ENCODE assay signal across 30 cellular contexts in the genomic region with DNA sequence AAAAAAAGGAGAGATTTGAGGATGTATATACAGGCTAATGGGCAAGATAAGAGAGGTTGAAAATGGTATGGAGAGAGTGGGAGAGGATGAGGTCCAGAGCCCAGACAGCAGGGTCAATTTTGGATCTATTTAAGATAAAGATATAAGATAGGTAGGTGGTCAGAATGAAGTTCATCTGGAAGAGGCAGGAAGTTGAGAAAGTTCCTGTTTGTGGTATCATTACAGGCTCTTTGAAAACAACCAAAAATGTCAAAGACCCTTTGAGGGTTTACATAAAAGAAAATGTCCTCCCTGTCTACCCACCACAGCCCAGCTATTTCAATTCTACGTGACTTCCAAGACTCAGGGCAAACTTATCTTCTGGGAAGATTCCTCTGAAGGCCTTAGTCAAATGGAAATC. TPM values are rescaled to one million over a fixed set of nuclear protein-coding genes. Genes with fewer than 3 reads are reported as not detected.
DNase-seq lines count a peak whose midpoint lies in the region; ATAC-seq, FAIRE-seq and TF ChIP-seq lines count a peak whose summit lies in the region.
"Had no signal": no experiment of that assay in that cellular context is flagged by ENCODE, and none has a peak within 500 bp of the region (broad histone marks: within the 10 kb centered on the region; RNA-seq: fewer than 3 reads in every experiment).

No MANE protein-coding gene starts in this region.

- H3K4me3 ChIP-seq in NB4 (ENCODE audit: low read depth, low read length): no peak overlapping the region
- no peak overlapping the region for H3K4me3 ChIP-seq in endothelial cell of umbilical vein (replicated peaks in 1 of 3; ENCODE audit: insufficient read depth in 1 of 3, low read depth in 1 of 3, low read length in 3 of 3)
- no peak overlapping the region for H3K4me3 ChIP-seq in thymus (ENCODE audit: low read length)
- no peak overlapping the region for H3K4me3 ChIP-seq in spleen
- H3K4me3 ChIP-seq: body of pancreas, mucosa of descending colon, neural progenitor cell, prostate gland, upper lobe of left lung had no signal

- no peaks in the 10 kb centered on the region for H3K9me3 ChIP-seq in endothelial cell of umbilical vein (replicated peaks; ENCODE audit: control insufficient read depth, insufficient read depth, low read length)
- no peaks in the 10 kb centered on the region for H3K9me3 ChIP-seq in thymus (ENCODE audit: control insufficient read depth)
- H3K9me3 ChIP-seq in spleen: no peaks in the 10 kb centered on the region
- H3K9me3 ChIP-seq: body of pancreas, mucosa of descending colon, prostate gland, upper lobe of left lung had no signal

- H3K36me3 Mint-ChIP-seq in activated naive CD8-positive, alpha-beta T cell treated with anti-CD3 and anti-CD28 coated beads, Interleukin-2, amount 10 ng/mL, durations not matched to agents 7 days and 5 days: peaks cover 18% of the 10 kb centered on the region
- H3K36me3 Mint-ChIP-seq in activated naive CD8-positive, alpha-beta T cell treated with anti-CD3 and anti-CD28 coated beads, Interleukin-2, amount 50 U/mL, for 24 hours (ENCODE audit: low read depth): peaks cover 5% of the 10 kb centered on the region

- CTCF ChIA-PET in endothelial cell of umbilical vein (lab: Charles Lee): interaction anchor here (0.7 kb wide), 1 partner anchor 84 kb away, joined by 4 read pairs; no protein-coding TSS in a partner anchor

- intact Hi-C loops in endothelial cell of umbilical vein (cut with micrococcal nuclease) (loop anchor here (1.0 kb wide), 1 partner anchor 8 kb away; a partner anchor contains a TSS), spleen (cut with DNase I; ENCODE audit: low total_unique reads) (no loop called here)

- no peak overlapping the region for H3K4me3 Mint-ChIP-seq in activated naive CD8-positive, alpha-beta T cell treated with anti-CD3 and anti-CD28 coated beads, Interleukin-2, amount 10 ng/mL, durations not matched to agents 7 days and 5 days
- no peak overlapping the region for H3K4me3 Mint-ChIP-seq in activated naive CD8-positive, alpha-beta T cell treated with anti-CD3 and anti-CD28 coated beads, Interleukin-2, amount 50 U/mL, for 24 hours
- H3K4me3 Mint-ChIP-seq: neural progenitor cell had no signal

- H3K27me3 Mint-ChIP-seq in activated naive CD8-positive, alpha-beta T cell treated with anti-CD3 and anti-CD28 coated beads, Interleukin-2, amount 10 ng/mL, durations not matched to agents 7 days and 5 days: no peaks in the 10 kb centered on the region
- no peaks in the 10 kb centered on the region for H3K27me3 Mint-ChIP-seq in activated naive CD8-positive, alpha-beta T cell treated with anti-CD3 and anti-CD28 coated beads, Interleukin-2, amount 50 U/mL, for 24 hours

- 7% methylated on average over 1 of the region's 1 CpG for WGBS in thymus
- 29 to 55% (median 52%) methylated on average over 1 of the region's 1 CpG for WGBS in spleen, 5 donors

- H3K27me3 ChIP-seq in endothelial cell of umbilical vein (ENCODE audit: control insufficient read depth in 2 of 2, insufficient read depth in 2 of 2, low read length in 2 of 2) (no peaks in the 10 kb centered on the region), thymus (ENCODE audit: control insufficient read depth, insufficient read depth) (no peaks in the 10 kb centered on the region), spleen (replicated peaks in 1 of 7) (no peaks in the 10 kb centered on the region)
- H3K27me3 ChIP-seq: body of pancreas, neural progenitor cell, upper lobe of left lung had no signal

- peaks cover 35% of the 10 kb centered on the region for H3K4me1 ChIP-seq in endothelial cell of umbilical vein (ENCODE audit: control insufficient read depth, extremely low read depth, insufficient read depth, low read length)
- peaks cover 17% of the 10 kb centered on the region for H3K4me1 ChIP-seq in thymus (ENCODE audit: control insufficient read depth, insufficient read depth, low read length)
- peaks cover 7 to 49% (median 21%) of the 10 kb centered on the region in 6 donors for H3K4me1 ChIP-seq in spleen
- H3K4me1 ChIP-seq: prostate gland had no signal

- POLR2A ChIA-PET in activated naive CD8-positive, alpha-beta T cell treated with anti-CD3 and anti-CD28 coated beads, Interleukin-2, amount 10 ng/mL, durations not matched to agents 7 days and 5 days (lab: Charles Lee): interaction anchor here (0.7 to 1.3 kb wide), 3 partner anchors 12 to 25 kb away, joined by 3 to 4 read pairs (median 3); no protein-coding TSS in a partner anchor
- POLR2A ChIA-PET in endothelial cell of umbilical vein (lab: Charles Lee): interaction anchor here (0.7 kb wide), 1 partner anchor 477 kb away, joined by 5 read pairs; no protein-coding TSS in a partner anchor

- H3K27ac ChIP-seq in endothelial cell of umbilical vein (ENCODE audit: insufficient read depth, low read depth, low read length) (peak overlapping the region; percentile 33), thymus (ENCODE audit: low read depth) (peak overlapping the region; percentile 64), spleen (no peak overlapping the region)
- H3K27ac ChIP-seq: body of pancreas, KMS-11, neural progenitor cell, prostate gland, upper lobe of left lung had no signal

- no peaks in the 10 kb centered on the region for H3K79me2 ChIP-seq in endothelial cell of umbilical vein (ENCODE audit: control insufficient read depth, insufficient read depth, low read length)

- H3K27ac Mint-ChIP-seq in activated naive CD8-positive, alpha-beta T cell treated with anti-CD3 and anti-CD28 coated beads, Interleukin-2, amount 10 ng/mL, durations not matched to agents 7 days and 5 days: no peak overlapping the region
- H3K27ac Mint-ChIP-seq in activated naive CD8-positive, alpha-beta T cell treated with anti-CD3 and anti-CD28 coated beads, Interleukin-2, amount 50 U/mL, for 24 hours: no peak overlapping the region
- H3K27ac Mint-ChIP-seq: neural progenitor cell had no signal

- ATAC-seq in activated naive CD8-positive, alpha-beta T cell treated with anti-CD3 and anti-CD28 coated beads, Interleukin-2, amount 10 ng/mL, durations not matched to agents 7 days and 5 days (ENCODE audit: low read depth): peak; percentile 17
- ATAC-seq in activated naive CD8-positive, alpha-beta T cell treated with anti-CD3 and anti-CD28 coated beads, Interleukin-2, amount 50 U/mL, for 24 hours: no peak
- ATAC-seq: body of pancreas, mucosa of descending colon, SK-N-SH treated with all-trans-retinoic acid at 6 μM for 48 hours had no signal

- no peak for DNase-seq in activated naive CD8-positive, alpha-beta T cell treated with anti-CD3 and anti-CD28 coated beads, Interleukin-2, amount 10 ng/mL, durations not matched to agents 7 days and 5 days
- DNase-seq in activated naive CD8-positive, alpha-beta T cell treated with anti-CD3 and anti-CD28 coated beads, Interleukin-2, amount 50 U/mL, for 24 hours: no peak
- DNase-seq in NB4 (ENCODE audit: low read depth): peak; percentile 72
- no peak for DNase-seq in endothelial cell of umbilical vein (ENCODE audit: low read depth, low spot score)
- DNase-seq in activated effector memory CD4-positive, alpha-beta T cell treated with Interleukin-2 at 50 U/mL for 16 hours: no peak
- no peak for DNase-seq in spleen
- DNase-seq in NCI-H2196 treated with DMSO at 0.1 percent for 48 hours (lab: John Stamatoyannopoulos, UW; ENCODE audit: unreplicated experiment): no peak
- DNase-seq: activated CD4-positive, alpha-beta T cell treated with anti-CD3 and anti-CD28 coated beads, Interleukin-2, amount 50 U/mL, for 48 hours; activated gamma-delta T cell; body of pancreas; COR-L47; DMS79 treated with DMSO at 0.1 percent for 48 hours; effector CD4-positive, alpha-beta T cell; foreskin melanocyte; hypothalamus; mucosa of descending colon; NCI-H1105; NCI-H2029 treated with DMSO at 0.1 percent for 48 hours; NCI-H774; stimulated activated CD4-positive, alpha-beta T cell treated with anti-CD3 and anti-CD28 coated beads, Interleukin-1b, Interleukin-23, amount 100 ng/mL, for 48 hours; T1000; upper lobe of left lung had no signal

- H4K20me1 ChIP-seq in endothelial cell of umbilical vein (replicated peaks; ENCODE audit: control insufficient read depth, extremely low read depth, insufficient read depth, low read length): no peaks in the 10 kb centered on the region

- no peaks in the 10 kb centered on the region for H3K36me3 ChIP-seq in endothelial cell of umbilical vein (ENCODE audit: control insufficient read depth in 2 of 2, extremely low read depth in 1 of 2, insufficient read depth in 2 of 2, low read length in 2 of 2)
- H3K36me3 ChIP-seq in thymus (ENCODE audit: control insufficient read depth, insufficient read depth): no peaks in the 10 kb centered on the region
- H3K36me3 ChIP-seq in spleen: no peaks in the 10 kb centered on the region
- H3K36me3 ChIP-seq: neural progenitor cell, prostate gland, upper lobe of left lung had no signal

- no peak for TF ChIP-seq CTCF in NB4 (IDR thresholded peaks at IDR 0.05; ENCODE audit: low read depth, low read length)
- TF ChIP-seq CTCF in endothelial cell of umbilical vein (IDR thresholded peaks at IDR 0.05; ENCODE audit: extremely low read depth in 1 of 2, insufficient read depth in 1 of 2, low read depth in 1 of 2, low read length in 2 of 2): no peak
- TF ChIP-seq CTCF in spleen (IDR thresholded peaks at IDR 0.05 in 8 of 11, conservative IDR thresholded peaks at IDR 0.05 in 3 of 11): no peak

- TF ChIP-seq POLR2A in NB4 (IDR thresholded peaks at IDR 0.05; ENCODE audit: extremely low read depth, insufficient read length) (no peak), endothelial cell of umbilical vein (IDR thresholded peaks at IDR 0.05; ENCODE audit: low read depth, low read length) (no peak), spleen (IDR thresholded peaks at IDR 0.05) (no peak)

- no peak overlapping the region for H3K9ac ChIP-seq in endothelial cell of umbilical vein (replicated peaks; ENCODE audit: extremely low read depth, insufficient read depth, low read length)
- H3K9ac ChIP-seq: KMS-11, neural progenitor cell had no signal

- peak overlapping the region; percentile 39 for H2AFZ ChIP-seq in endothelial cell of umbilical vein (ENCODE audit: low read depth, low read length)
- H2AFZ ChIP-seq: neural progenitor cell had no signal

- FAIRE-seq in endothelial cell of umbilical vein (lab: Jason Lieb, UNC): no peak
- FAIRE-seq: H54 had no signal

- BruUV-seq in endothelial cell of umbilical vein (replicated peaks; lab: Mats Ljungman, UMichigan): no TSS peak

- no peaks in the 10 kb centered on the region for H3K9me3 Mint-ChIP-seq in activated naive CD8-positive, alpha-beta T cell treated with anti-CD3 and anti-CD28 coated beads, Interleukin-2, amount 10 ng/mL, durations not matched to agents 7 days and 5 days
- no peaks in the 10 kb centered on the region for H3K9me3 Mint-ChIP-seq in activated naive CD8-positive, alpha-beta T cell treated with anti-CD3 and anti-CD28 coated beads, Interleukin-2, amount 50 U/mL, for 24 hours

- peaks cover 26% of the 10 kb centered on the region for H3K4me1 Mint-ChIP-seq in activated naive CD8-positive, alpha-beta T cell treated with anti-CD3 and anti-CD28 coated beads, Interleukin-2, amount 10 ng/mL, durations not matched to agents 7 days and 5 days
- peaks cover 24% of the 10 kb centered on the region for H3K4me1 Mint-ChIP-seq in activated naive CD8-positive, alpha-beta T cell treated with anti-CD3 and anti-CD28 coated beads, Interleukin-2, amount 50 U/mL, for 24 hours
- H3K4me1 Mint-ChIP-seq: neural progenitor cell had no signal

- peak overlapping the region; percentile 49 for H3K4me2 ChIP-seq in endothelial cell of umbilical vein (ENCODE audit: insufficient read depth, low read length)
- H3K4me2 ChIP-seq: neural progenitor cell had no signal

- H3K9me1 ChIP-seq in endothelial cell of umbilical vein (replicated peaks; ENCODE audit: control insufficient read depth, extremely low read depth, insufficient read depth, low read length): no peaks in the 10 kb centered on the region

- dilution Hi-C loops in endothelial cell of umbilical vein (cut with MboI; ENCODE audit: extremely low pct_ligation_motif_present, low sequenced_read_pairs): no loop called here

RNA-seq across cellular contexts. Expression of a gene that starts 7.5 kb away (rescaled TPM):
- 10 to 100 TPM; 27.1 to 28.7 TPM for total RNA-seq in activated naive CD8-positive, alpha-beta T cell treated with anti-CD3 and anti-CD28 coated beads, Interleukin-2, amount 10 ng/mL, durations not matched to agents 7 days and 5 days
- total RNA-seq in endothelial cell of umbilical vein (25.9 and 26.8 TPM in 2 replicates), spleen (10 to 100 TPM; 11.1 to 19.3 (median 15.6) TPM)
- polyA plus RNA-seq in endothelial cell of umbilical vein (15.5 and 19.5 TPM in 2 replicates), thymus (11.2 TPM), spleen (1 to 10 TPM; 2.3 to 4.4 (median 4.1) TPM)
- polyA plus RNA-seq in endothelial cell of umbilical vein (2011; cell fraction: cytosol; rRNA removed): 18.5 and 22.4 TPM in 2 replicates
- 24.1 and 24.3 TPM in 2 replicates for polyA plus RNA-seq in endothelial cell of umbilical vein (2011; cell fraction: nucleus; rRNA removed)
- polyA plus RNA-seq in endothelial cell of umbilical vein (2012): 16.5 and 17.0 TPM in 2 replicates
- polyA minus RNA-seq in endothelial cell of umbilical vein: 16.0 and 21.5 TPM in 2 replicates
- polyA minus RNA-seq in endothelial cell of umbilical vein (2011; cell fraction: cytosol; rRNA and poly(A)+ RNA removed): 5.7 TPM
- polyA minus RNA-seq in endothelial cell of umbilical vein (2011; cell fraction: nucleus; rRNA and poly(A)+ RNA removed): 11.5 and 17.6 TPM in 2 replicates

RNA-seq across cellular contexts. Expression of a gene that starts 53.0 kb away (rescaled TPM):
- not detected for total RNA-seq in activated naive CD8-positive, alpha-beta T cell treated with anti-CD3 and anti-CD28 coated beads, Interleukin-2, amount 10 ng/mL, durations not matched to agents 7 days and 5 days
- total RNA-seq in endothelial cell of umbilical vein (not detected in 2 replicates), spleen (1 to 10 TPM; 1.2 to 8.1 (median 4.0) TPM)
- polyA plus RNA-seq in endothelial cell of umbilical vein (not detected in 2 replicates), thymus (0.21 TPM), spleen (1 to 10 TPM in 2 of 3 donors, under 1 TPM in 1; 0.79 to 1.4 (median 1.3) TPM)
- not detected in 2 replicates for polyA plus RNA-seq in endothelial cell of umbilical vein (2011; cell fraction: cytosol; rRNA removed)
- polyA plus RNA-seq in endothelial cell of umbilical vein (2011; cell fraction: nucleus; rRNA removed): not detected in 2 replicates
- not detected in 2 replicates for polyA plus RNA-seq in endothelial cell of umbilical vein (2012)
- polyA minus RNA-seq in endothelial cell of umbilical vein: not detected in 2 replicates
- polyA minus RNA-seq in endothelial cell of umbilical vein (2011; cell fraction: cytosol; rRNA and poly(A)+ RNA removed): not detected
- polyA minus RNA-seq in endothelial cell of umbilical vein (2011; cell fraction: nucleus; rRNA and poly(A)+ RNA removed): not detected in 2 replicates
- total RNA-seq: HT1080, mucosa of descending colon had no signal

RNA-seq across cellular contexts. Expression of a gene that starts 58.5 kb away (rescaled TPM):
- 10 to 100 TPM in 1 of 2 experiments, 1 to 10 TPM in 1; 8.7 to 11.6 TPM for total RNA-seq in activated naive CD8-positive, alpha-beta T cell treated with anti-CD3 and anti-CD28 coated beads, Interleukin-2, amount 10 ng/mL, durations not matched to agents 7 days and 5 days
- total RNA-seq in endothelial cell of umbilical vein (52.6 and 62.1 TPM in 2 replicates), spleen (100 to 1,000 TPM in 5 of 7 donors, 10 to 100 TPM in 2; 45.1 to 198 (median 151) TPM)
- polyA plus RNA-seq in endothelial cell of umbilical vein (44.3 and 46.7 TPM in 2 replicates), thymus (15.8 TPM), spleen (10 to 100 TPM; 11.2 to 24.6 (median 11.2) TPM)
- polyA plus RNA-seq in endothelial cell of umbilical vein (2011; cell fraction: cytosol; rRNA removed): 56.2 and 58.6 TPM in 2 replicates
- polyA plus RNA-seq in endothelial cell of umbilical vein (2011; cell fraction: nucleus; rRNA removed): 35.2 and 42.6 TPM in 2 replicates
- polyA plus RNA-seq in endothelial cell of umbilical vein (2012): 75.3 and 78.8 TPM in 2 replicates
- 90.2 and 125 TPM in 2 replicates for polyA minus RNA-seq in endothelial cell of umbilical vein
- polyA minus RNA-seq in endothelial cell of umbilical vein (2011; cell fraction: cytosol; rRNA and poly(A)+ RNA removed): 41.6 TPM
- polyA minus RNA-seq in endothelial cell of umbilical vein (2011; cell fraction: nucleus; rRNA and poly(A)+ RNA removed): 26.0 and 49.8 TPM in 2 replicates
- total RNA-seq: A172 had no signal

Comparison
In these comparisons a context has a peak if more than half of its experiments do, and no peak if none do; other contexts are left out.
1. H3K27ac ChIP-seq: peak in endothelial cell of umbilical vein (single experiment) and thymus (single experiment); none in spleen (0 of 8).